In genomic region chr12:93449277-93449676, GRCh38 we compare ENCODE assay signal across 12 cellular contexts. TPM values are rescaled to one million over a fixed set of nuclear protein-coding genes. Genes with fewer than 3 reads are reported as not detected.
DNase-seq lines count a peak whose midpoint lies in the region; ATAC-seq and TF ChIP-seq lines count a peak whose summit lies in the region.
"Had no signal": no experiment of that assay in that cellular context is flagged by ENCODE, and none has a peak within 500 bp of the region (broad histone marks: within the 10 kb centered on the region; RNA-seq: fewer than 3 reads in every experiment).

No MANE protein-coding gene starts in this region.

- H3K9me3 Mint-ChIP-seq in naive thymus-derived CD8-positive, alpha-beta T cell, result no peaks in the 10 kb centered on the region
- no peaks in the 10 kb centered on the region for H3K9me3 Mint-ChIP-seq in chondrocyte (ENCODE audit: low read depth)
- H3K9me3 Mint-ChIP-seq: dendritic cell treated with granulocyte-macrophage colony-stimulating factor and Interleukin-4, amounts not matched to agents 40 ng/mL and 50 ng/mL, for 4 days had no signal

- peak; percentile 53 to 65 for ATAC-seq in activated CD4-positive, CD25-positive, alpha-beta regulatory T cell treated with anti-CD3 and anti-CD28 coated beads, Interleukin-2, amount 50 U/mL, for 24 hours
- peak; percentile 89 for ATAC-seq in GM21529 (IDR thresholded peaks at IDR 0.05; ENCODE audit: unreplicated experiment)
- peak; percentile 66 for ATAC-seq in HG03280 (IDR thresholded peaks at IDR 0.05; ENCODE audit: unreplicated experiment)
- peak in 1 of 2 donors; percentile 27 for ATAC-seq in naive thymus-derived CD8-positive, alpha-beta T cell

- H3K4me3 Mint-ChIP-seq in naive thymus-derived CD8-positive, alpha-beta T cell, result peak overlapping the region in 6 of 10 donors; percentile 5 to 53 (median 34)
- H3K4me3 Mint-ChIP-seq in chondrocyte (ENCODE audit: unreplicated experiment), result no peak overlapping the region
- H3K4me3 Mint-ChIP-seq: dendritic cell treated with granulocyte-macrophage colony-stimulating factor and Interleukin-4, amounts not matched to agents 40 ng/mL and 50 ng/mL, for 4 days had no signal

- no peak overlapping the region for H3K27ac ChIP-seq in RWPE1

- TF ChIP-seq CTCF in RWPE1 (conservative IDR thresholded peaks at IDR 0.05; ENCODE audit: low read depth) (no peak), chondrocyte (IDR thresholded peaks at IDR 0.05) (no peak)

- peaks cover 0 to 1% (median 0%) of the 10 kb centered on the region in 3 donors for H3K36me3 Mint-ChIP-seq in naive thymus-derived CD8-positive, alpha-beta T cell
- no peaks in the 10 kb centered on the region for H3K36me3 Mint-ChIP-seq in chondrocyte (ENCODE audit: low read depth)

- CTCF ChIA-PET in RWPE1 (lab: Yijun Ruan, JAX), result no interaction called here

- no peaks in the 10 kb centered on the region for H3K27me3 Mint-ChIP-seq in naive thymus-derived CD8-positive, alpha-beta T cell
- H3K27me3 Mint-ChIP-seq in chondrocyte (ENCODE audit: low read depth), result no peaks in the 10 kb centered on the region
- H3K27me3 Mint-ChIP-seq: dendritic cell treated with granulocyte-macrophage colony-stimulating factor and Interleukin-4, amounts not matched to agents 40 ng/mL and 50 ng/mL, for 4 days had no signal

- POLR2A ChIA-PET in naive thymus-derived CD8-positive, alpha-beta T cell (lab: Charles Lee), result interaction anchor here (0.6 kb wide), 1 partner anchor 8 kb away, joined by 3 read pairs; no protein-coding TSS in a partner anchor
- POLR2A ChIA-PET in RWPE1 (lab: Yijun Ruan, JAX; ENCODE audit: low non-redundant PET), result no interaction called here

- peaks cover 10 to 23% (median 23%) of the 10 kb centered on the region in 4 donors for H3K4me1 Mint-ChIP-seq in naive thymus-derived CD8-positive, alpha-beta T cell
- peaks cover 17% of the 10 kb centered on the region for H3K4me1 Mint-ChIP-seq in chondrocyte (ENCODE audit: low read depth)

- peak overlapping the region in 8 of 10 donors; percentile 38 to 91 (median 84) for H3K27ac Mint-ChIP-seq in naive thymus-derived CD8-positive, alpha-beta T cell
- no peak overlapping the region for H3K27ac Mint-ChIP-seq in chondrocyte (ENCODE audit: unreplicated experiment)
- H3K27ac Mint-ChIP-seq: dendritic cell treated with granulocyte-macrophage colony-stimulating factor and Interleukin-4, amounts not matched to agents 40 ng/mL and 50 ng/mL, for 4 days had no signal

- DNase-seq in activated CD4-positive, CD25-positive, alpha-beta regulatory T cell (lab: John Stamatoyannopoulos, UW), result no peak
- DNase-seq in naive thymus-derived CD8-positive, alpha-beta T cell, result no peak
- no peak for DNase-seq in RWPE1 (ENCODE audit: low spot score)
- no peak for DNase-seq in NCI-H82 treated with DMSO at 0.1 percent for 48 hours (lab: John Stamatoyannopoulos, UW; ENCODE audit: unreplicated experiment)
- no peak for DNase-seq in chondrocyte (ENCODE audit: low spot score)
- DNase-seq: 8988T; activated naive CD4-positive, alpha-beta T cell treated with Interleukin-2 at 50 U/mL for 16 hours; stimulated activated CD4-positive, alpha-beta T cell treated with anti-CD3 and anti-CD28 coated beads, Interleukin-4, amount 100 ng/mL, for 24 hours had no signal

RNA-seq across cellular contexts. Expression of gene UBE2N, which starts 7.5 kb away (rescaled TPM):
- 10 to 100 TPM; 66.8 to 73.4 TPM for total RNA-seq in naive thymus-derived CD8-positive, alpha-beta T cell
- 100 to 1,000 TPM; 117 to 123 (median 118) TPM for polyA plus RNA-seq in naive thymus-derived CD8-positive, alpha-beta T cell
- total RNA-seq in chondrocyte, result 70.0 to 88.1 TPM (median 72.1 TPM) in 3 replicates

RNA-seq across cellular contexts. Expression of gene MRPL42, which starts 18.0 kb away (rescaled TPM):
- 10 to 100 TPM; 35.6 to 40.8 TPM for total RNA-seq in naive thymus-derived CD8-positive, alpha-beta T cell
- polyA plus RNA-seq in naive thymus-derived CD8-positive, alpha-beta T cell, result 10 to 100 TPM; 62.4 to 64.6 (median 64.2) TPM
- 41.4 to 44.4 TPM (median 42.0 TPM) in 3 replicates for total RNA-seq in chondrocyte
